ENCODE assay signal across 18 cellular contexts in the genomic region with DNA sequence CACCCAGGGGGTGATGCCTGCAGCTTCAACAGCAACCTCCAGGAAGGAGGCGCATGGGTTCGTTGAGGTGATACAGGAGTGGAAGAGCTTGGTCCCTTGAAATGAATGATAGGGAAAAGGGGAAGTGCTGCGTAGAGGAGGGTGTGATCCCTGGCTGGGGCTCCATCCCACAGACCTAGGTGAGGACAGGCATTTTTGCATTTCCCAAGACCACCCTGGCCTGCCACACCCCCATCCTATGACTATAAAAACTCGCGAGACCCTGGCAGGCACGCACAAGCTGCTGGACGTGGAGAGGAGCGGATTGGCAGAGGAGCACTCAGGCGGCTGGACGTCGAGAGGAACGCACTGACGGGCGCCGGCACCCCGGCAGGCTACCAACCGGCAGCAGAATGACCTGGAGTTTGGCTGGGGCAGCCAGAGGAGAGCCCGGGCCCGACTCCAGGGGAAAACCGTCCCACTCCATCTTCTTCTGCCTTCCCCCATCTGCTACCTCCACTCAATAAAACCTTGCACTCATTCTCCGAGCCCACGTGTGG. TPM values are rescaled to one million over a fixed set of nuclear protein-coding genes. Genes with fewer than 3 reads are reported as not detected.
DNase-seq lines count a peak whose midpoint lies in the region; ATAC-seq lines count a peak whose summit lies in the region.
"Had no signal": no experiment of that assay in that cellular context is flagged by ENCODE, and none has a peak within 500 bp of the region (broad histone marks: within the 10 kb centered on the region; RNA-seq: fewer than 3 reads in every experiment).

No MANE protein-coding gene starts in this region.

- DNase-seq in activated CD4-positive, alpha-beta T cell treated with anti-CD3 and anti-CD28 coated beads, Interleukin-2, amount 10 ng/mL, durations not matched to agents 7 days and 5 days = no peak
- no peak for DNase-seq in activated CD4-positive, alpha-beta T cell treated with anti-CD3 and anti-CD28 coated beads for 36 hours
- peak; percentile 50 for DNase-seq in NCI-H446 treated with DMSO at 0.1 percent for 48 hours (lab: John Stamatoyannopoulos, UW)
- no peak for DNase-seq in HAP-1 (ENCODE audit: low spot score in 2 of 2)
- DNase-seq in EL = no peak
- DNase-seq: Caco-2, GOT3, NCI-H1092 treated with DMSO at 0.1 percent for 48 hours, NCI-H1694, NCI-H345, Peyer's patch, Right ventricle myocardium superior, SK-N-SH had no signal

- POLR2A ChIA-PET in activated CD4-positive, alpha-beta T cell treated with anti-CD3 and anti-CD28 coated beads, Interleukin-2, amount 10 ng/mL, durations not matched to agents 7 days and 5 days (lab: Charles Lee) = no interaction called here
- POLR2A ChIA-PET in activated CD4-positive, alpha-beta T cell treated with anti-CD3 and anti-CD28 coated beads for 36 hours (lab: Charles Lee) = no interaction called here

- no peaks in the 10 kb centered on the region; the same call in 1 of the 2 replicates for H3K27me3 ChIP-seq in HAP-1 (ENCODE audit: low read depth)
- H3K27me3 ChIP-seq: Peyer's patch had no signal

- H3K36me3 Mint-ChIP-seq in activated CD4-positive, alpha-beta T cell treated with anti-CD3 and anti-CD28 coated beads, Interleukin-2, amount 10 ng/mL, durations not matched to agents 7 days and 5 days (ENCODE audit: low read depth) = no peaks in the 10 kb centered on the region
- H3K36me3 Mint-ChIP-seq in activated CD4-positive, alpha-beta T cell treated with anti-CD3 and anti-CD28 coated beads for 36 hours (ENCODE audit: low read depth) = no peaks in the 10 kb centered on the region
- H3K36me3 Mint-ChIP-seq: IgD-negative memory B cell had no signal

- H3K27me3 Mint-ChIP-seq in activated CD4-positive, alpha-beta T cell treated with anti-CD3 and anti-CD28 coated beads, Interleukin-2, amount 10 ng/mL, durations not matched to agents 7 days and 5 days = no peaks in the 10 kb centered on the region
- H3K27me3 Mint-ChIP-seq in activated CD4-positive, alpha-beta T cell treated with anti-CD3 and anti-CD28 coated beads for 36 hours = no peaks in the 10 kb centered on the region
- H3K27me3 Mint-ChIP-seq: IgD-negative memory B cell had no signal

- no peak overlapping the region for H3K4me3 ChIP-seq in HAP-1
- H3K4me3 ChIP-seq: Peyer's patch had no signal

- H3K27ac ChIP-seq in cingulate gyrus (ENCODE audit: low read depth, low read length) (peak overlapping the region; percentile 69), temporal lobe (ENCODE audit: low read depth, low read length) (peak overlapping the region; percentile 20)
- H3K27ac ChIP-seq: C4-2B, Peyer's patch had no signal

- no peaks in the 10 kb centered on the region for H3K4me1 ChIP-seq in HAP-1
- H3K4me1 ChIP-seq: Caco-2 had no signal

- no peaks in the 10 kb centered on the region for H3K36me3 ChIP-seq in HAP-1 (replicated peaks)
- H3K36me3 ChIP-seq: Peyer's patch had no signal

- ATAC-seq in activated CD4-positive, alpha-beta T cell treated with anti-CD3 and anti-CD28 coated beads for 36 hours = no peak
- ATAC-seq in GM18511 (IDR thresholded peaks at IDR 0.05; ENCODE audit: unreplicated experiment) = no peak

- H3K9me3 ChIP-seq in HAP-1 = no peaks in the 10 kb centered on the region
- H3K9me3 ChIP-seq: Caco-2, Peyer's patch, SK-N-SH had no signal

- intact Hi-C loops in activated CD4-positive, alpha-beta T cell treated with anti-CD3 and anti-CD28 coated beads for 36 hours (cut with DNase I, micrococcal nuclease) = no loop called here

- no peak overlapping the region for H3K4me3 Mint-ChIP-seq in activated CD4-positive, alpha-beta T cell treated with anti-CD3 and anti-CD28 coated beads, Interleukin-2, amount 10 ng/mL, durations not matched to agents 7 days and 5 days
- H3K4me3 Mint-ChIP-seq in activated CD4-positive, alpha-beta T cell treated with anti-CD3 and anti-CD28 coated beads for 36 hours = no peak overlapping the region
- H3K4me3 Mint-ChIP-seq: IgD-negative memory B cell had no signal

- CTCF ChIA-PET in activated CD4-positive, alpha-beta T cell treated with anti-CD3 and anti-CD28 coated beads, Interleukin-2, amount 10 ng/mL, durations not matched to agents 7 days and 5 days (lab: Charles Lee) = no interaction called here
- CTCF ChIA-PET in activated CD4-positive, alpha-beta T cell treated with anti-CD3 and anti-CD28 coated beads for 36 hours (lab: Charles Lee) = no interaction called here

- peaks cover 16% of the 10 kb centered on the region for H3K4me1 Mint-ChIP-seq in activated CD4-positive, alpha-beta T cell treated with anti-CD3 and anti-CD28 coated beads, Interleukin-2, amount 10 ng/mL, durations not matched to agents 7 days and 5 days
- H3K4me1 Mint-ChIP-seq in activated CD4-positive, alpha-beta T cell treated with anti-CD3 and anti-CD28 coated beads for 36 hours = peaks cover 4% of the 10 kb centered on the region
- H3K4me1 Mint-ChIP-seq: IgD-negative memory B cell had no signal

- H3K9me3 Mint-ChIP-seq in activated CD4-positive, alpha-beta T cell treated with anti-CD3 and anti-CD28 coated beads, Interleukin-2, amount 10 ng/mL, durations not matched to agents 7 days and 5 days = no peaks in the 10 kb centered on the region
- no peaks in the 10 kb centered on the region for H3K9me3 Mint-ChIP-seq in activated CD4-positive, alpha-beta T cell treated with anti-CD3 and anti-CD28 coated beads for 36 hours (ENCODE audit: low read depth)
- H3K9me3 Mint-ChIP-seq: IgD-negative memory B cell had no signal

- peak overlapping the region; percentile 57 for H3K27ac Mint-ChIP-seq in activated CD4-positive, alpha-beta T cell treated with anti-CD3 and anti-CD28 coated beads, Interleukin-2, amount 10 ng/mL, durations not matched to agents 7 days and 5 days
- H3K27ac Mint-ChIP-seq in activated CD4-positive, alpha-beta T cell treated with anti-CD3 and anti-CD28 coated beads for 36 hours = no peak overlapping the region
- H3K27ac Mint-ChIP-seq: IgD-negative memory B cell had no signal

- in situ Hi-C loops in HAP-1 (cut with MboI; ENCODE audit: low sequenced_read_pairs) = no loop called here

RNA-seq across cellular contexts. Expression of a gene that starts 32.6 kb away (rescaled TPM):
- 1 to 10 TPM; 3.1 to 4.0 TPM for total RNA-seq in activated CD4-positive, alpha-beta T cell treated with anti-CD3 and anti-CD28 coated beads, Interleukin-2, amount 10 ng/mL, durations not matched to agents 7 days and 5 days
- total RNA-seq in activated CD4-positive, alpha-beta T cell treated with anti-CD3 and anti-CD28 coated beads for 36 hours = 1 to 10 TPM; 2.2 to 2.3 TPM
- total RNA-seq in temporal lobe = 7.6 TPM
